Comparison of ENCODE assay signal across 13 cellular contexts in genomic region chr11:107561688-107562087, GRCh38. TPM values are rescaled to one million over a fixed set of nuclear protein-coding genes. Genes with fewer than 3 reads are reported as not detected.
DNase-seq lines count a peak whose midpoint lies in the region; ATAC-seq and TF ChIP-seq lines count a peak whose summit lies in the region.
"Had no signal": no experiment of that assay in that cellular context is flagged by ENCODE, and none has a peak within 500 bp of the region (broad histone marks: within the 10 kb centered on the region; RNA-seq: fewer than 3 reads in every experiment).

No MANE protein-coding gene starts in this region.

- no peaks in the 10 kb centered on the region for H3K27me3 ChIP-seq in A673 (replicated peaks; ENCODE audit: insufficient read depth, low read depth, low read length, poor library complexity)
- H3K27me3 ChIP-seq in fibroblast of lung (ENCODE audit: control insufficient read depth, insufficient read depth, low read length): no peaks in the 10 kb centered on the region
- no peaks in the 10 kb centered on the region for H3K27me3 ChIP-seq in lower lobe of right lung (ENCODE audit: low read depth)
- H3K27me3 ChIP-seq: pancreas had no signal

- POLR2A ChIA-PET in A673 (lab: Charles Lee; ENCODE audit: low non-redundant PET): interaction anchor here (0.6 kb wide), 1 partner anchor 446 kb away, joined by 3 read pairs; no protein-coding TSS in a partner anchor

- DNase-seq in A673 (ENCODE audit: low spot score): peak; percentile 29
- DNase-seq in GM03348 (ENCODE audit: low spot score): peak; percentile 31
- peak; percentile 38 to 78 for DNase-seq in SW 1271 (lab: John Stamatoyannopoulos, UW)
- peak in 1 of 2 donors; percentile 68 for DNase-seq in fibroblast of lung (ENCODE audit: low read depth in 2 of 2)
- no peak for DNase-seq in D341Med (ENCODE audit: low spot score)
- no peak for DNase-seq in lower lobe of right lung
- DNase-seq: activated CD4-positive, alpha-beta T cell treated with anti-CD3 and anti-CD28 coated beads, Interleukin-2, amount 10 ng/mL, durations not matched to agents 7 days and 5 days; CD4-positive, alpha-beta T cell; mesendoderm; NCI-H1417; pancreas had no signal

- H3K9ac ChIP-seq in fibroblast of lung (ENCODE audit: insufficient read depth, low read length): no peak overlapping the region

- ATAC-seq in HG03354 (IDR thresholded peaks at IDR 0.05; ENCODE audit: poor library complexity, severe bottlenecking, unreplicated experiment) (no peak), lower lobe of right lung (no peak), GM18868 (IDR thresholded peaks at IDR 0.05; ENCODE audit: unreplicated experiment) (no peak)
- ATAC-seq: pancreas had no signal

- no peak overlapping the region for H3K4me2 ChIP-seq in fibroblast of lung (ENCODE audit: extremely low read depth, insufficient read depth, low read length)

- H3K36me3 ChIP-seq in A673 (ENCODE audit: insufficient read depth, low read length, poor library complexity, severe bottlenecking) (no peaks in the 10 kb centered on the region), fibroblast of lung (ENCODE audit: control insufficient read depth, insufficient read depth, low read length) (peaks cover 1% of the 10 kb centered on the region), lower lobe of right lung (peaks cover 17% of the 10 kb centered on the region)

- peaks cover 15% of the 10 kb centered on the region for H3K4me1 ChIP-seq in A673 (ENCODE audit: insufficient read depth, low read length, poor library complexity, severe bottlenecking)
- peaks cover 9% of the 10 kb centered on the region for H3K4me1 ChIP-seq in fibroblast of lung (ENCODE audit: control insufficient read depth, extremely low read depth, insufficient read depth, low read length)
- peaks cover 35% of the 10 kb centered on the region for H3K4me1 ChIP-seq in lower lobe of right lung
- H3K4me1 ChIP-seq: pancreas had no signal

- H3K27ac ChIP-seq in A673 (ENCODE audit: low read depth, low read length, poor library complexity, severe bottlenecking) (no peak overlapping the region), fibroblast of lung (ENCODE audit: insufficient read depth, low read length) (peak overlapping the region; percentile 69), lower lobe of right lung (no peak overlapping the region)
- H3K27ac ChIP-seq: pancreas had no signal

- CTCF ChIA-PET in A673 (lab: Charles Lee): no interaction called here

- H2AFZ ChIP-seq in fibroblast of lung (ENCODE audit: low read length): no peak overlapping the region

- intact Hi-C loops in A673 (cut with micrococcal nuclease; ENCODE audit: unreplicated experiment) (loop anchor here (5.0 kb wide), 1 partner anchor 211 kb away; no protein-coding TSS in a partner anchor), lower lobe of right lung (cut with DNase I) (no loop called here)

- H3K79me2 ChIP-seq in fibroblast of lung (ENCODE audit: control insufficient read depth, insufficient read depth, low read length): peaks cover 3% of the 10 kb centered on the region

- H3K4me3 ChIP-seq in A673 (ENCODE audit: low read depth, low read length, poor library complexity, severe bottlenecking) (no peak overlapping the region), fibroblast of lung (replicated peaks in 1 of 4; ENCODE audit: control extremely low read depth in 1 of 4, insufficient read depth in 1 of 4, low read depth in 3 of 4, low read length in 4 of 4) (no peak overlapping the region), lower lobe of right lung (no peak overlapping the region)
- H3K4me3 ChIP-seq: pancreas had no signal

- BruUV-seq in A673 (replicated peaks; lab: Mats Ljungman, UMichigan): no TSS peak

- H3K9me3 ChIP-seq in A673 (ENCODE audit: low read depth, low read length, poor library complexity, severe bottlenecking) (no peaks in the 10 kb centered on the region), fibroblast of lung (ENCODE audit: control insufficient read depth, insufficient read depth, low read depth, low read length) (no peaks in the 10 kb centered on the region), lower lobe of right lung (no peaks in the 10 kb centered on the region)
- H3K9me3 ChIP-seq: pancreas had no signal

- no peaks in the 10 kb centered on the region for H4K20me1 ChIP-seq in fibroblast of lung (ENCODE audit: control insufficient read depth, extremely low read depth, insufficient read depth, low read length)

- TF ChIP-seq CTCF in A673 (conservative IDR thresholded peaks at IDR 0.05; ENCODE audit: low read depth, low read length) (no peak), fibroblast of lung (conservative IDR thresholded peaks at IDR 0.05 in 1 of 2, IDR thresholded peaks at IDR 0.05 in 1 of 2; ENCODE audit: low read depth in 1 of 2, low read length in 2 of 2) (no peak), lower lobe of right lung (IDR thresholded peaks at IDR 0.05) (no peak)

RNA-seq across cellular contexts. Expression of gene ALKBH8, which starts 3.8 kb away (rescaled TPM):
- total RNA-seq in A673 (2021) (13.6 and 17.0 TPM in 2 replicates), fibroblast of lung (8.0 and 11.7 TPM in 2 replicates), lower lobe of right lung (8.5 TPM)
- polyA plus RNA-seq in fibroblast of lung: 8.3 and 8.6 TPM in 2 replicates
- polyA plus RNA-seq in fibroblast of lung (2012): 5.9 and 6.0 TPM in 2 replicates
- polyA minus RNA-seq in fibroblast of lung (ENCODE audit: low replicate concordance): 0.90 and 2.6 TPM in 2 replicates

RNA-seq across cellular contexts. Expression of gene ELMOD1, which starts 29.3 kb away (rescaled TPM):
- not detected in 2 replicates for total RNA-seq in A673 (2021)
- total RNA-seq in fibroblast of lung: under 0.01 and 0.17 TPM in 2 replicates
- 0.79 and 0.91 TPM in 2 replicates for polyA plus RNA-seq in fibroblast of lung
- polyA plus RNA-seq in fibroblast of lung (2012): 0.51 and 0.54 TPM in 2 replicates
- not detected in 2 replicates for polyA minus RNA-seq in fibroblast of lung (ENCODE audit: low replicate concordance)
- 1.8 TPM for total RNA-seq in lower lobe of right lung
- total RNA-seq: activated CD4-positive, alpha-beta T cell treated with anti-CD3 and anti-CD28 coated beads, Interleukin-2, amount 10 ng/mL, durations not matched to agents 7 days and 5 days; CD4-positive, alpha-beta T cell had no signal

Comparison
In these comparisons a context has a peak if more than half of its experiments do, and no peak if none do; other contexts are left out.
1. DNase-seq: peak in A673 (single experiment), GM03348 (single experiment) and SW 1271 (2 of 2); none in D341Med (single experiment) and lower lobe of right lung (single experiment).